27 cellular contexts compared by ENCODE assay signal in genomic region chr6:153442096-153442495, GRCh38.
"Had no signal": no experiment of that assay in that cellular context is flagged by ENCODE, and none has a peak within 500 bp of the region (broad histone marks: within the 10 kb centered on the region; RNA-seq: fewer than 3 reads in every experiment).

No MANE protein-coding gene starts in this region.

- H3K4me3 ChIP-seq: coronary artery, esophagus squamous epithelium, heart right ventricle, left lung, smooth muscle cell, suprapubic skin, transverse colon, upper lobe of right lung, uterus had no signal

- H3K79me2 ChIP-seq: parathyroid adenoma had no signal

- H3K4me3 Mint-ChIP-seq: naive thymus-derived CD8-positive, alpha-beta T cell; stimulated activated naive CD8-positive, alpha-beta T cell treated with anti-CD3 and anti-CD28 coated beads, Interleukin-15, amount 100 ng/mL, for 72 hours had no signal

- H3K9me3 ChIP-seq: esophagus squamous epithelium, neutrophil, transverse colon, uterus had no signal

- H3K4me2 ChIP-seq: smooth muscle cell had no signal

- H3K9ac ChIP-seq: parathyroid adenoma had no signal

- H3K27ac Mint-ChIP-seq: naive thymus-derived CD8-positive, alpha-beta T cell; progenitor cell of endocrine pancreas; stimulated activated naive CD8-positive, alpha-beta T cell treated with anti-CD3 and anti-CD28 coated beads, Interleukin-15, amount 100 ng/mL, for 72 hours had no signal

- H3K4me1 Mint-ChIP-seq: naive thymus-derived CD8-positive, alpha-beta T cell; stimulated activated naive CD8-positive, alpha-beta T cell treated with anti-CD3 and anti-CD28 coated beads, Interleukin-15, amount 100 ng/mL, for 72 hours had no signal

- H3K36me3 ChIP-seq: esophagus squamous epithelium, heart right ventricle, left lung, neutrophil, suprapubic skin, transverse colon, upper lobe of right lung, uterus had no signal

- H3K4me1 ChIP-seq: esophagus squamous epithelium, heart right ventricle, left lung, parathyroid adenoma, suprapubic skin, transverse colon, upper lobe of right lung, uterus had no signal

- H3K36me3 Mint-ChIP-seq: naive thymus-derived CD8-positive, alpha-beta T cell had no signal

- ATAC-seq: heart right ventricle; left cardiac atrium; left lung; naive thymus-derived CD8-positive, alpha-beta T cell; sciatic nerve; stimulated activated naive CD8-positive, alpha-beta T cell treated with anti-CD3 and anti-CD28 coated beads, Interleukin-15, amount 100 ng/mL, for 72 hours; upper lobe of right lung had no signal

- H2AFZ ChIP-seq: parathyroid adenoma had no signal

- H3K27ac ChIP-seq: coronary artery, esophagus squamous epithelium, heart right ventricle, left lung, neutrophil, parathyroid adenoma, suprapubic skin, transverse colon, upper lobe of right lung, uterus had no signal

- DNase-seq: dermis blood vessel endothelial cell; effector memory CD4-positive, alpha-beta T cell; erythroblast; esophagus squamous epithelium; foreskin melanocyte; glutamatergic neuron; heart right ventricle; hippocampal formation; left cardiac atrium; left lung; naive thymus-derived CD8-positive, alpha-beta T cell; stimulated activated CD4-positive, alpha-beta T cell treated with anti-CD3 and anti-CD28 coated beads, Interleukin-12 subunit alpha, Interleukin-12 subunit beta, amount 100 ng/mL, for 4 hours; stimulated activated CD4-positive, alpha-beta T cell treated with anti-CD3 and anti-CD28 coated beads, Interleukin-1b, Interleukin-23, amount 100 ng/mL, for 48 hours; stimulated activated CD4-positive, alpha-beta T cell treated with anti-CD3 and anti-CD28 coated beads, Interleukin-4, amount 100 ng/mL, for 1 hour; stimulated activated CD8-positive, alpha-beta memory T cell treated with anti-CD3 and anti-CD28 coated beads, Interleukin-4, amount 100 ng/mL, for 48 hours; stimulated activated naive CD4-positive, alpha-beta T cell; stimulated activated naive CD8-positive, alpha-beta T cell treated with anti-CD3 and anti-CD28 coated beads, Interleukin-15, amount 100 ng/mL, for 72 hours; transverse colon; upper lobe of right lung; uterus had no signal

- H3K27me3 Mint-ChIP-seq: naive thymus-derived CD8-positive, alpha-beta T cell; progenitor cell of endocrine pancreas; stimulated activated naive CD8-positive, alpha-beta T cell treated with anti-CD3 and anti-CD28 coated beads, Interleukin-15, amount 100 ng/mL, for 72 hours had no signal

- H3K27me3 ChIP-seq: esophagus squamous epithelium, heart right ventricle, left lung, neutrophil, suprapubic skin, transverse colon, upper lobe of right lung, uterus had no signal
